14 cellular contexts compared by ENCODE assay signal in the genomic region with DNA sequence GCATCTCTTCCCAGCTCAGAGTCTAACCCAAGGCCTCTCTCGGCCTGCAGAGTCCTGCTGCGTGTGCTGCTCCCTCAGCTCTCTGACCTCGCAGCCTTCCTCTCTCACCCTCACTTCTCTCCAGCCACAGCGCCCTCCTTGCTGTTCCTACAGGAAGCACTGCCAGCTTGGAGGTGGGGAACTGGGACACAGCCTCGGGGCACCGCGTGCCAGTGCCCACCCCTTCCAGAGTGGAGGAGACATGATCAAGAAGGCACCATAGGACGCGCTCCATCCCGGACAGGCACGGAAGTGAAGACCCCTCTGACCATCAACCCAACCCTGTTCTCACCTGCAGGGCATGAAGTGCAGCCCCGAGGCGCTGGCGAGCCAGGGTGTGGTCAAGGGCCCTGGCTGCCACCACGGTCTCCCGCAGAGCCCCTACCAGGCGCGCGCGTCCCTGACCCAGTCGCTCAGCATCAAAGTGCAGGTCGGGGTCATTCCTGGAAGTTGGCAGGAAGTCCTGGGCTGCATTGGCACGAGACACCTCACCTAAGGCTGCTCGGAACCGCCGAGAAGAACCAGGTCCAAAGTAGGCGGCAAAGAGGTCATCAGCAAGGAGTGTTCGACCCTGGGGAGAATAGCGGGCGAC. TPM values are rescaled to one million over a fixed set of nuclear protein-coding genes. Genes with fewer than 3 reads are reported as not detected.
A peak's percentile ranks its signal among the peaks of the same experiment; 100 is the strongest.
DNase-seq lines count a peak whose midpoint lies in the region; ATAC-seq and TF ChIP-seq lines count a peak whose summit lies in the region.
"Had no signal": no experiment of that assay in that cellular context is flagged by ENCODE, and none has a peak within 500 bp of the region (broad histone marks: within the 10 kb centered on the region; RNA-seq: fewer than 3 reads in every experiment).

No MANE protein-coding gene starts in this region.

- TF ChIP-seq EP300 in SK-N-SH (IDR thresholded peaks at IDR 0.05; ENCODE audit: borderline replicate concordance in 1 of 2, low read depth in 1 of 2, low read length in 1 of 2) = no peak

- H3K27me3 Mint-ChIP-seq in activated CD4-positive, alpha-beta T cell treated with anti-CD3 and anti-CD28 coated beads, Interleukin-2, amount 10 ng/mL, durations not matched to agents 24 days and 14 days = no peaks in the 10 kb centered on the region
- no peaks in the 10 kb centered on the region for H3K27me3 Mint-ChIP-seq in endodermal cell (ENCODE audit: insufficient read depth)
- H3K27me3 Mint-ChIP-seq: naive thymus-derived CD4-positive, alpha-beta T cell had no signal

- H3K9ac ChIP-seq in MM.1S (ENCODE audit: low read length) (peak overlapping the region; percentile 93; the same call in 1 of the 2 replicates), endodermal cell (ENCODE audit: extremely low read depth, low read length, poor library complexity, severe bottlenecking) (no peak overlapping the region), SK-N-SH (no peak overlapping the region)

- TF ChIP-seq CTCF in MM.1S (IDR thresholded peaks at IDR 0.05; ENCODE audit: low read length) (no peak), endodermal cell (conservative IDR thresholded peaks at IDR 0.05) (no peak), psoas muscle (IDR thresholded peaks at IDR 0.05) (no peak), SK-N-SH (IDR thresholded peaks at IDR 0.05) (no peak)

- H3K27me3 ChIP-seq in MM.1S (replicated peaks; ENCODE audit: insufficient read depth, low read length) (no peaks in the 10 kb centered on the region), endodermal cell (ENCODE audit: control insufficient read depth, insufficient read depth, low read length, poor library complexity, severe bottlenecking) (no peaks in the 10 kb centered on the region), psoas muscle (ENCODE audit: insufficient read depth in 3 of 3, low read length in 2 of 3) (no peaks in the 10 kb centered on the region), SK-N-SH (ENCODE audit: insufficient read depth) (no peaks in the 10 kb centered on the region)
- H3K27me3 ChIP-seq: upper lobe of left lung had no signal

- peak overlapping the region; percentile 72 for H3K27ac Mint-ChIP-seq in activated CD4-positive, alpha-beta T cell treated with anti-CD3 and anti-CD28 coated beads, Interleukin-2, amount 10 ng/mL, durations not matched to agents 24 days and 14 days
- peak overlapping the region; percentile 61 for H3K27ac Mint-ChIP-seq in endodermal cell

- no peaks in the 10 kb centered on the region for H3K9me3 Mint-ChIP-seq in activated CD4-positive, alpha-beta T cell treated with anti-CD3 and anti-CD28 coated beads, Interleukin-2, amount 10 ng/mL, durations not matched to agents 24 days and 14 days
- H3K9me3 Mint-ChIP-seq in endodermal cell = no peaks in the 10 kb centered on the region
- H3K9me3 Mint-ChIP-seq: activated naive CD4-positive, alpha-beta T cell treated with anti-CD3 and anti-CD28 coated beads, Interleukin-2, amount 50 U/mL, for 72 hours had no signal

- 93 to 97% methylated on average over 18 to 30 of the region's 30 CpGs for WGBS in endodermal cell (ENCODE audit: insufficient coverage in 1 of 2, insufficient read length in 1 of 2), 2 experiments
- WGBS in psoas muscle, 3 donors = 84 to 88% (median 87%) methylated on average over 30 of the region's 30 CpGs
- 94% methylated on average over 17 of the region's 30 CpGs for WGBS in SK-N-SH (ENCODE audit: low lambda C conversion rate)

- H3K9me3 ChIP-seq in MM.1S (replicated peaks; ENCODE audit: insufficient read depth, low read length) (no peaks in the 10 kb centered on the region), endodermal cell (ENCODE audit: control insufficient read depth, low read length) (no peaks in the 10 kb centered on the region), psoas muscle (no peaks in the 10 kb centered on the region), SK-N-SH (no peaks in the 10 kb centered on the region)
- H3K9me3 ChIP-seq: upper lobe of left lung had no signal

- peaks cover 40% of the 10 kb centered on the region for H3K4me1 Mint-ChIP-seq in activated CD4-positive, alpha-beta T cell treated with anti-CD3 and anti-CD28 coated beads, Interleukin-2, amount 10 ng/mL, durations not matched to agents 24 days and 14 days
- no peaks in the 10 kb centered on the region for H3K4me1 Mint-ChIP-seq in endodermal cell

- POLR2A ChIA-PET in SK-N-SH (lab: Yijun Ruan, JAX) = interaction anchor here (1.2 kb wide), 1 partner anchor 40 kb away, joined by 3 read pairs; a partner anchor contains a TSS

- 0 out of 2 replicates have a peak, but pooled peaks cover 3% of the 10 kb centered on the region for H3K36me3 ChIP-seq in MM.1S (replicated peaks; ENCODE audit: insufficient read depth, low read length)
- peaks cover 16% of the 10 kb centered on the region for H3K36me3 ChIP-seq in endodermal cell (ENCODE audit: control insufficient read depth, insufficient read depth, low read length)
- peaks cover 0 to 28% of the 10 kb centered on the region in 2 donors for H3K36me3 ChIP-seq in psoas muscle (ENCODE audit: insufficient read depth in 1 of 2, low read depth in 1 of 2)
- H3K36me3 ChIP-seq in SK-N-SH (replicated peaks in 1 of 2; ENCODE audit: control insufficient read depth in 1 of 2, insufficient read depth in 2 of 2, low read length in 1 of 2) = peaks cover 0 to 21% of the 10 kb centered on the region in 2 experiments

- H3K4me3 ChIP-seq in MM.1S (ENCODE audit: low read length) (no peak overlapping the region), endodermal cell (ENCODE audit: low read length) (no peak overlapping the region), psoas muscle (peak overlapping the region; percentile 55), SK-N-SH (ENCODE audit: low read depth in 2 of 2, low read length in 1 of 2) (no peak overlapping the region)

- H3F3A ChIP-seq in MM.1S (ENCODE audit: insufficient read depth, low read length) (peaks cover 36% of the 10 kb centered on the region), SK-N-SH (replicated peaks; ENCODE audit: insufficient read depth) (peaks cover 3% of the 10 kb centered on the region)

- intact Hi-C loops in activated CD4-positive, alpha-beta T cell treated with anti-CD3 and anti-CD28 coated beads, Interleukin-2, amount 10 ng/mL, durations not matched to agents 24 days and 14 days (cut with micrococcal nuclease) = loop anchor here (5.0 kb wide), 1 partner anchor 37 kb away; no protein-coding TSS in a partner anchor
- intact Hi-C loops in psoas muscle (cut with DNase I) = loop anchor here (2.0 to 10.0 kb wide), 2 partner anchors 55 to 89 kb away; a partner anchor contains a TSS

- peak overlapping the region; percentile 96; the same call in 1 of the 2 replicates for H3K27ac ChIP-seq in MM.1S (ENCODE audit: low read length)
- H3K27ac ChIP-seq in endodermal cell (ENCODE audit: low read depth, low read length) = no peak overlapping the region
- H3K27ac ChIP-seq in psoas muscle = peak overlapping the region; percentile 88
- no peak overlapping the region for H3K27ac ChIP-seq in SK-N-SH (ENCODE audit: low read depth in 2 of 2, low read length in 1 of 2)

- peak overlapping the region; percentile 99 for H3K4me2 ChIP-seq in MM.1S (ENCODE audit: low read depth, low read length)
- no peak overlapping the region for H3K4me2 ChIP-seq in SK-N-SH

- peaks cover 30% of the 10 kb centered on the region for H3K4me1 ChIP-seq in MM.1S (ENCODE audit: low read length)
- no peaks in the 10 kb centered on the region for H3K4me1 ChIP-seq in endodermal cell (ENCODE audit: control insufficient read depth, insufficient read depth, low read length)
- peaks cover 17% of the 10 kb centered on the region for H3K4me1 ChIP-seq in psoas muscle
- H3K4me1 ChIP-seq in SK-N-SH (ENCODE audit: control insufficient read depth in 1 of 2, insufficient read depth in 2 of 2, low read depth in 1 of 2, low read length in 1 of 2) = peaks cover 9 to 10% of the 10 kb centered on the region in 2 experiments; a peak in 2 of 4 replicates

- H3K9me2 ChIP-seq in MM.1S (replicated peaks; ENCODE audit: insufficient read depth, low read length) = no peaks in the 10 kb centered on the region
- H3K9me2 ChIP-seq in SK-N-SH = no peaks in the 10 kb centered on the region

- H2AFZ ChIP-seq in MM.1S (ENCODE audit: low read length) (no peak overlapping the region), SK-N-SH (ENCODE audit: low read depth) (no peak overlapping the region)

- peaks cover 19% of the 10 kb centered on the region for H3K79me2 ChIP-seq in MM.1S (ENCODE audit: low read length)
- no peaks in the 10 kb centered on the region for H3K79me2 ChIP-seq in SK-N-SH (ENCODE audit: insufficient read depth)

- CTCF ChIA-PET in SK-N-SH (lab: Yijun Ruan, JAX) = interaction anchor here (0.8 to 9.9 kb wide), 4 partner anchors 10 to 55 kb away, joined by 3 to 62 read pairs (median 6); no protein-coding TSS in a partner anchor

- H4K20me1 ChIP-seq in MM.1S (ENCODE audit: insufficient read depth, low read length) = no peaks in the 10 kb centered on the region
- H4K20me1 ChIP-seq in SK-N-SH (ENCODE audit: insufficient read depth) = no peaks in the 10 kb centered on the region

- DNase-seq in activated CD4-positive, alpha-beta T cell treated with anti-CD3 and anti-CD28 coated beads, Interleukin-2, amount 10 ng/mL, durations not matched to agents 24 days and 14 days = peak; percentile 56
- DNase-seq in activated CD4-positive, alpha-beta T cell treated with anti-CD3 and anti-CD28 coated beads, Interleukin-2, amount 50 U/mL, for 4 hours = no peak
- DNase-seq in MM.1S = no peak
- no peak for DNase-seq in endodermal cell
- DNase-seq in psoas muscle = no peak
- DNase-seq in mesenteric fat pad (ENCODE audit: low spot score) = no peak
- DNase-seq in SK-N-SH = no peak
- DNase-seq: central memory CD4-positive, alpha-beta T cell; naive thymus-derived CD4-positive, alpha-beta T cell; NCI-H2107; NCI-H774 had no signal

- no peak for TF ChIP-seq RAD21 in SK-N-SH (IDR thresholded peaks at IDR 0.05; ENCODE audit: low read length)

- peaks cover 25% of the 10 kb centered on the region for H3K36me3 Mint-ChIP-seq in activated CD4-positive, alpha-beta T cell treated with anti-CD3 and anti-CD28 coated beads, Interleukin-2, amount 10 ng/mL, durations not matched to agents 24 days and 14 days (ENCODE audit: low read depth)
- H3K36me3 Mint-ChIP-seq in endodermal cell (ENCODE audit: low read depth) = peaks cover 11% of the 10 kb centered on the region

- H3K4me3 Mint-ChIP-seq in activated CD4-positive, alpha-beta T cell treated with anti-CD3 and anti-CD28 coated beads, Interleukin-2, amount 10 ng/mL, durations not matched to agents 24 days and 14 days = no peak overlapping the region
- no peak overlapping the region for H3K4me3 Mint-ChIP-seq in endodermal cell

- no peak for ATAC-seq in psoas muscle
- no peak for ATAC-seq in HG02763 (IDR thresholded peaks at IDR 0.05; ENCODE audit: unreplicated experiment)
- ATAC-seq: activated naive CD4-positive, alpha-beta T cell treated with anti-CD3 and anti-CD28 coated beads, Interleukin-2, amount 50 U/mL, for 72 hours; naive thymus-derived CD4-positive, alpha-beta T cell had no signal

RNA-seq across cellular contexts. Expression of a gene that starts 1.4 kb away (rescaled TPM):
- total RNA-seq in activated CD4-positive, alpha-beta T cell treated with anti-CD3 and anti-CD28 coated beads, Interleukin-2, amount 10 ng/mL, durations not matched to agents 24 days and 14 days = 3.0 and 3.2 TPM in 2 replicates
- total RNA-seq in endodermal cell (under 1 TPM; 0.64 to 0.95 TPM), psoas muscle (1 to 10 TPM; 5.2 to 8.0 (median 7.5) TPM), mesenteric fat pad (0.77 TPM)
- 1.2 TPM for polyA plus RNA-seq in endodermal cell (2013, experiment 1 of 2)
- 0.70 TPM for polyA plus RNA-seq in endodermal cell (2013, experiment 2 of 2)
- polyA plus RNA-seq in psoas muscle (1 to 10 TPM in 2 of 3 donors, under 1 TPM in 1; 0.76 to 3.5 (median 1.8) TPM), SK-N-SH (2012; rRNA removed) (0.45 and 0.56 TPM in 2 replicates)
- 0.33 and 0.71 TPM in 2 replicates for polyA plus RNA-seq in SK-N-SH (2012; cell fraction: cytosol; rRNA removed)
- 3.3 and 3.5 TPM in 2 replicates for polyA plus RNA-seq in SK-N-SH (2012; cell fraction: nucleus; rRNA removed)
- polyA plus RNA-seq: naive thymus-derived CD4-positive, alpha-beta T cell had no signal

RNA-seq across cellular contexts. Expression of a gene that starts 13.3 kb away (rescaled TPM):
- 15.0 and 17.7 TPM in 2 replicates for total RNA-seq in activated CD4-positive, alpha-beta T cell treated with anti-CD3 and anti-CD28 coated beads, Interleukin-2, amount 10 ng/mL, durations not matched to agents 24 days and 14 days
- total RNA-seq in endodermal cell = 1 to 10 TPM; 7.9 to 8.4 TPM
- 11.6 TPM for polyA plus RNA-seq in endodermal cell (2013, experiment 1 of 2)
- polyA plus RNA-seq in endodermal cell (2013, experiment 2 of 2) = 9.9 TPM
- under 1 TPM in 1 of 4 donors, not detected in 3; 0.59 TPM for total RNA-seq in psoas muscle
- under 1 TPM; 0.13 to 0.78 (median 0.23) TPM for polyA plus RNA-seq in psoas muscle
- 2.0 TPM for total RNA-seq in mesenteric fat pad
- polyA plus RNA-seq in SK-N-SH (2012; rRNA removed) = 5.9 and 6.3 TPM in 2 replicates
- 1.2 and 1.3 TPM in 2 replicates for polyA plus RNA-seq in SK-N-SH (2012; cell fraction: cytosol; rRNA removed)
- 44.9 and 62.9 TPM in 2 replicates for polyA plus RNA-seq in SK-N-SH (2012; cell fraction: nucleus; rRNA removed)
- polyA plus RNA-seq: naive thymus-derived CD4-positive, alpha-beta T cell had no signal

RNA-seq across cellular contexts. Expression of a gene that starts 19.8 kb away (rescaled TPM):
- 173 and 181 TPM in 2 replicates for total RNA-seq in activated CD4-positive, alpha-beta T cell treated with anti-CD3 and anti-CD28 coated beads, Interleukin-2, amount 10 ng/mL, durations not matched to agents 24 days and 14 days
- total RNA-seq in endodermal cell (10 to 100 TPM; 81.4 to 83.1 TPM), psoas muscle (100 to 1,000 TPM in 1 of 4 donors, 10 to 100 TPM in 3; 53.2 to 108 (median 76.1) TPM), mesenteric fat pad (62.6 TPM)
- 76.2 TPM for polyA plus RNA-seq in endodermal cell (2013, experiment 1 of 2)
- 67.5 TPM for polyA plus RNA-seq in endodermal cell (2013, experiment 2 of 2)
- polyA plus RNA-seq in psoas muscle (10 to 100 TPM; 43.9 to 70.4 (median 57.4) TPM), SK-N-SH (2012; rRNA removed) (22.2 and 35.1 TPM in 2 replicates)
- polyA plus RNA-seq in SK-N-SH (2012; cell fraction: cytosol; rRNA removed) = 13.7 and 19.2 TPM in 2 replicates
- polyA plus RNA-seq in SK-N-SH (2012; cell fraction: nucleus; rRNA removed) = 98.2 and 118 TPM in 2 replicates

RNA-seq across cellular contexts. Expression of a gene that starts 31.0 kb away (rescaled TPM):
- 142 and 146 TPM in 2 replicates for total RNA-seq in activated CD4-positive, alpha-beta T cell treated with anti-CD3 and anti-CD28 coated beads, Interleukin-2, amount 10 ng/mL, durations not matched to agents 24 days and 14 days
- total RNA-seq in endodermal cell (100 to 1,000 TPM; 106 to 119 TPM), psoas muscle (10 to 100 TPM; 19.5 to 42.9 (median 28.7) TPM), mesenteric fat pad (25.7 TPM)
- polyA plus RNA-seq in endodermal cell (2013, experiment 1 of 2) = 131 TPM
- 120 TPM for polyA plus RNA-seq in endodermal cell (2013, experiment 2 of 2)
- polyA plus RNA-seq in psoas muscle (10 to 100 TPM; 35.3 to 92.1 (median 44.2) TPM), SK-N-SH (2012; rRNA removed) (47.8 and 79.1 TPM in 2 replicates)
- 55.5 and 67.6 TPM in 2 replicates for polyA plus RNA-seq in SK-N-SH (2012; cell fraction: cytosol; rRNA removed)
- polyA plus RNA-seq in SK-N-SH (2012; cell fraction: nucleus; rRNA removed) = 18.5 and 22.9 TPM in 2 replicates

RNA-seq across cellular contexts. Expression of a gene that starts 35.9 kb away (rescaled TPM):
- 87.8 and 99.6 TPM in 2 replicates for total RNA-seq in activated CD4-positive, alpha-beta T cell treated with anti-CD3 and anti-CD28 coated beads, Interleukin-2, amount 10 ng/mL, durations not matched to agents 24 days and 14 days
- total RNA-seq in endodermal cell (10 to 100 TPM; 35.7 to 57.2 TPM), psoas muscle (1 to 10 TPM; 1.7 to 3.0 (median 1.8) TPM), mesenteric fat pad (14.8 TPM)
- polyA plus RNA-seq in endodermal cell (2013, experiment 1 of 2) = 61.1 TPM
- polyA plus RNA-seq in endodermal cell (2013, experiment 2 of 2) = 49.7 TPM
- polyA plus RNA-seq in psoas muscle (1 to 10 TPM; 1.4 to 2.7 (median 1.7) TPM), SK-N-SH (2012; rRNA removed) (16.0 and 19.5 TPM in 2 replicates)
- polyA plus RNA-seq in SK-N-SH (2012; cell fraction: cytosol; rRNA removed) = 4.2 and 5.4 TPM in 2 replicates
- polyA plus RNA-seq in SK-N-SH (2012; cell fraction: nucleus; rRNA removed) = 143 and 155 TPM in 2 replicates

Comparison
In these comparisons a context has a peak if more than half of its experiments do, and no peak if none do; other contexts are left out.
1. H3K27ac ChIP-seq: peak in MM.1S (single experiment) and psoas muscle (single experiment); none in endodermal cell (single experiment) and SK-N-SH (0 of 2).